In genomic region chr17:78723001-78723796, GRCh38 we compare ENCODE assay signal across 8 cellular contexts. TPM values are rescaled to one million over a fixed set of nuclear protein-coding genes. Genes with fewer than 3 reads are reported as not detected.
DNase-seq lines count a peak whose midpoint lies in the region; ATAC-seq and TF ChIP-seq lines count a peak whose summit lies in the region.

No MANE protein-coding gene starts in this region.

- no peak for ATAC-seq in HG03108 (IDR thresholded peaks at IDR 0.05; ENCODE audit: unreplicated experiment)
- no peak for ATAC-seq in GM19324 (IDR thresholded peaks at IDR 0.05; ENCODE audit: low FRiP score, unreplicated experiment)

- no peaks in the 10 kb centered on the region for H3K27me3 Mint-ChIP-seq in activated naive CD4-positive, alpha-beta T cell treated with anti-CD3 and anti-CD28 coated beads, Interleukin-2, amount 50 U/mL, for 24 hours

- H3K4me1 Mint-ChIP-seq in activated naive CD4-positive, alpha-beta T cell treated with anti-CD3 and anti-CD28 coated beads, Interleukin-2, amount 50 U/mL, for 24 hours = peaks cover 92% of the 10 kb centered on the region

- H3K36me3 Mint-ChIP-seq in activated naive CD4-positive, alpha-beta T cell treated with anti-CD3 and anti-CD28 coated beads, Interleukin-2, amount 50 U/mL, for 24 hours = peaks cover 5% of the 10 kb centered on the region

- intact Hi-C loops in ascending aorta (cut with DNase I) = no loop called here

- H3K4me3 Mint-ChIP-seq in activated naive CD4-positive, alpha-beta T cell treated with anti-CD3 and anti-CD28 coated beads, Interleukin-2, amount 50 U/mL, for 24 hours = peak overlapping the region; percentile 24

- TF ChIP-seq CTCF in ascending aorta (IDR thresholded peaks at IDR 0.05) = no peak

- H3K4me3 ChIP-seq in ascending aorta (peak overlapping the region; percentile 28 to 48), stomach smooth muscle (ENCODE audit: low read length in 2 of 2) (peak overlapping the region; percentile 77 to 80)

- peak overlapping the region; percentile 66 to 69 for H3K9ac ChIP-seq in stomach smooth muscle (ENCODE audit: low read length in 2 of 2)

- H3K27ac ChIP-seq in ascending aorta (no peak overlapping the region), stomach smooth muscle (ENCODE audit: low read length) (peak overlapping the region; percentile 80)

- peaks cover 5 to 13% of the 10 kb centered on the region in 2 donors for H3K4me1 ChIP-seq in ascending aorta
- H3K4me1 ChIP-seq in stomach smooth muscle (ENCODE audit: control insufficient read depth, insufficient read depth, low read length) = peaks cover 53% of the 10 kb centered on the region

- DNase-seq in activated naive CD4-positive, alpha-beta T cell treated with Interleukin-2 at 50 U/mL for 16 hours = no peak
- DNase-seq in ascending aorta (ENCODE audit: low spot score in 2 of 2) = no peak
- DNase-seq in iPS-NIHi7 (ENCODE audit: extremely low spot score) = peak; percentile 90
- DNase-seq in activated CD4-positive, alpha-beta T cell treated with anti-CD3 and anti-CD28 coated beads for 48 hours = no peak

- H3K9me3 ChIP-seq in ascending aorta = no peaks in the 10 kb centered on the region
- H3K9me3 ChIP-seq in stomach smooth muscle (ENCODE audit: control insufficient read depth in 2 of 2, low read length in 2 of 2) = no peaks in the 10 kb centered on the region

- no peaks in the 10 kb centered on the region for H3K9me3 Mint-ChIP-seq in activated naive CD4-positive, alpha-beta T cell treated with anti-CD3 and anti-CD28 coated beads, Interleukin-2, amount 50 U/mL, for 24 hours

- H3K27ac Mint-ChIP-seq in activated naive CD4-positive, alpha-beta T cell treated with anti-CD3 and anti-CD28 coated beads, Interleukin-2, amount 50 U/mL, for 24 hours = peak overlapping the region; percentile 97

- H3K27me3 ChIP-seq in ascending aorta (no peaks in the 10 kb centered on the region), stomach smooth muscle (ENCODE audit: control insufficient read depth in 1 of 2, insufficient read depth in 2 of 2, low read length in 2 of 2) (no peaks in the 10 kb centered on the region)

- H3K36me3 ChIP-seq in ascending aorta (peaks cover 0 to 2% of the 10 kb centered on the region in 2 donors), stomach smooth muscle (ENCODE audit: control insufficient read depth in 2 of 2, insufficient read depth in 2 of 2, low read length in 2 of 2) (no peaks in the 10 kb centered on the region)

RNA-seq across cellular contexts. Expression of gene CYTH1, which starts 58.9 kb away (rescaled TPM):
- total RNA-seq in ascending aorta = 46.5 TPM
